8 cellular contexts compared by ENCODE assay signal in genomic region chr2:200812122-200813022, GRCh38. TPM values are rescaled to one million over a fixed set of nuclear protein-coding genes. Genes with fewer than 3 reads are reported as not detected.
DNase-seq lines count a peak whose midpoint lies in the region; ATAC-seq and TF ChIP-seq lines count a peak whose summit lies in the region.

No MANE protein-coding gene starts in this region.

- CTCF ChIA-PET in Panc1 (lab: Charles Lee): no interaction called here

- H3K9ac ChIP-seq in stomach smooth muscle (ENCODE audit: low read length in 2 of 2): peak overlapping the region; percentile 93 to 97

- ATAC-seq in GM19043 (IDR thresholded peaks at IDR 0.05; ENCODE audit: low read depth, unreplicated experiment) (peak; percentile 26), HG03378 (IDR thresholded peaks at IDR 0.05; ENCODE audit: unreplicated experiment) (peak; percentile 20), Panc1 (peak; percentile 65)

- H3K36me3 ChIP-seq in Panc1 (ENCODE audit: control insufficient read depth, insufficient read depth, low read length): peaks cover 45% of the 10 kb centered on the region
- H3K36me3 ChIP-seq in stomach smooth muscle (ENCODE audit: control insufficient read depth in 2 of 2, insufficient read depth in 2 of 2, low read length in 2 of 2): peaks cover 15 to 32% of the 10 kb centered on the region in 2 donors

- H3K27me3 ChIP-seq in Panc1 (ENCODE audit: control insufficient read depth, insufficient read depth, low read length): no peaks in the 10 kb centered on the region
- no peaks in the 10 kb centered on the region for H3K27me3 ChIP-seq in stomach smooth muscle (ENCODE audit: control insufficient read depth in 1 of 2, insufficient read depth in 2 of 2, low read length in 2 of 2)

- H3K4me1 Mint-ChIP-seq in neural crest cell: peaks cover 41% of the 10 kb centered on the region

- in situ Hi-C loops in Panc1 (cut with HindIII; ENCODE audit: low pct_unique_long_range_greater_than_20kb, low sequenced_read_pairs): no loop called here

- BruUV-seq in Panc1 (replicated peaks; lab: Mats Ljungman, UMichigan): no TSS peak

- H3K27me3 Mint-ChIP-seq in neural crest cell (ENCODE audit: low read depth): no peaks in the 10 kb centered on the region

- POLR2A ChIA-PET in Panc1 (lab: Charles Lee): interaction anchor here (0.6 kb wide), 2 partner anchors 23 to 51 kb away, joined by 3 to 4 read pairs; no protein-coding TSS in a partner anchor

- H3K36me3 Mint-ChIP-seq in neural crest cell (ENCODE audit: low read depth): peaks cover 22% of the 10 kb centered on the region

- H3K9me3 ChIP-seq in Panc1 (ENCODE audit: control insufficient read depth, insufficient read depth, low read depth, low read length): no peaks in the 10 kb centered on the region
- no peaks in the 10 kb centered on the region for H3K9me3 ChIP-seq in stomach smooth muscle (ENCODE audit: control insufficient read depth in 2 of 2, low read length in 2 of 2)

- H3K4me1 ChIP-seq in Panc1 (ENCODE audit: control insufficient read depth, insufficient read depth, low read length) (peaks cover 26% of the 10 kb centered on the region), stomach smooth muscle (ENCODE audit: control insufficient read depth, insufficient read depth, low read length) (peaks cover 14% of the 10 kb centered on the region)

- intact Hi-C loops in Panc1 (cut with micrococcal nuclease; ENCODE audit: unreplicated experiment): no loop called here

- no peaks in the 10 kb centered on the region for H3K9me3 Mint-ChIP-seq in neural crest cell

- H3K27ac ChIP-seq in C4-2B (peak overlapping the region; percentile 94), Panc1 (ENCODE audit: low read length) (peak overlapping the region; percentile 94), stomach smooth muscle (ENCODE audit: low read length) (peak overlapping the region; percentile 95)

- TF ChIP-seq CTCF in C4-2B (conservative IDR thresholded peaks at IDR 0.05): peak; percentile 79
- peak; percentile 81 for TF ChIP-seq CTCF in Panc1 (IDR thresholded peaks at IDR 0.05)
- TF ChIP-seq CTCF in fibroblast of the aortic adventitia (IDR thresholded peaks at IDR 0.05; ENCODE audit: insufficient read depth, low read length): peak; percentile 56
- peak; percentile 64 for TF ChIP-seq CTCF in neural crest cell (conservative IDR thresholded peaks at IDR 0.05)

- peak overlapping the region; percentile 98 for H3K27ac Mint-ChIP-seq in neural crest cell (ENCODE audit: unreplicated experiment)

- H3K4me3 ChIP-seq in Panc1 (ENCODE audit: low read depth in 2 of 2, low read length in 2 of 2) (peak overlapping the region; percentile 66 to 69), fibroblast of the aortic adventitia (ENCODE audit: low read depth, low read length) (peak overlapping the region; percentile 92), stomach smooth muscle (ENCODE audit: low read length in 2 of 2) (peak overlapping the region; percentile 83 to 91)

- H3K4me3 Mint-ChIP-seq in neural crest cell: peak overlapping the region; percentile 99

- DNase-seq in Panc1 (ENCODE audit: low read depth, low spot score): no peak
- DNase-seq in activated effector memory CD4-positive, alpha-beta T cell treated with Interleukin-2 at 50 U/mL for 16 hours: peak; percentile 52
- DNase-seq in fibroblast of the aortic adventitia (ENCODE audit: low read depth): peak; percentile 61
- DNase-seq in neural crest cell (ENCODE audit: low read depth, low spot score): peak; percentile 62

RNA-seq across cellular contexts. Expression of gene BZW1, which starts 0.7 kb away (rescaled TPM):
- 247 TPM for total RNA-seq in Panc1 (2021; ENCODE audit: unreplicated experiment)
- 142 TPM for polyA plus RNA-seq in Panc1 (2012; ENCODE audit: insufficient read length)
- 931 and 1,135 TPM in 2 replicates for total RNA-seq in fibroblast of the aortic adventitia (ENCODE audit: low replicate concordance)
- 424 and 433 TPM in 2 replicates for total RNA-seq in neural crest cell

RNA-seq across cellular contexts. Expression of gene CLK1, which starts 52.1 kb away (rescaled TPM):
- total RNA-seq in Panc1 (2021; ENCODE audit: unreplicated experiment) (46.6 TPM), fibroblast of the aortic adventitia (ENCODE audit: low replicate concordance) (59.8 and 175 TPM in 2 replicates), neural crest cell (69.2 and 71.5 TPM in 2 replicates)
- 11.5 TPM for polyA plus RNA-seq in Panc1 (2012; ENCODE audit: insufficient read length)
